3 cellular contexts compared by ENCODE assay signal in genomic region chr3:177602601-177603136, GRCh38.
A peak's percentile ranks its signal among the peaks of the same experiment; 100 is the strongest.
TF ChIP-seq lines count a peak whose summit lies in the region.

No MANE protein-coding gene starts in this region.

TF ChIP-seq in endothelial cell of umbilical vein, 7 proteins besides CTCF, POLR2A, EP300 and RAD21 (continued from another document):
- TF ChIP-seq JUN (IDR thresholded peaks at IDR 0.05; ENCODE audit: borderline replicate concordance, insufficient read depth, insufficient read length, low read depth) (peak; percentile 40), MAX (IDR thresholded peaks at IDR 0.05; ENCODE audit: insufficient read depth, insufficient read length) (no peak)

TF ChIP-seq in GM23338, 12 proteins besides CTCF, POLR2A, EP300 and RAD21 (continued from another document):
- TF ChIP-seq POLR2AphosphoS5 (IDR thresholded peaks at IDR 0.05; ENCODE audit: low read depth) = no peak
- TF ChIP-seq ZNF331 (CRISPR knock-in tag; IDR thresholded peaks at IDR 0.05; ENCODE audit: low read depth) = no peak

TF ChIP-seq in GM12891, 5 proteins besides CTCF, POLR2A, EP300 and RAD21 (continued from another document):
- no peak for TF ChIP-seq SPI1 (IDR thresholded peaks at IDR 0.05; ENCODE audit: low read depth, low read length)
